In the genomic region with DNA sequence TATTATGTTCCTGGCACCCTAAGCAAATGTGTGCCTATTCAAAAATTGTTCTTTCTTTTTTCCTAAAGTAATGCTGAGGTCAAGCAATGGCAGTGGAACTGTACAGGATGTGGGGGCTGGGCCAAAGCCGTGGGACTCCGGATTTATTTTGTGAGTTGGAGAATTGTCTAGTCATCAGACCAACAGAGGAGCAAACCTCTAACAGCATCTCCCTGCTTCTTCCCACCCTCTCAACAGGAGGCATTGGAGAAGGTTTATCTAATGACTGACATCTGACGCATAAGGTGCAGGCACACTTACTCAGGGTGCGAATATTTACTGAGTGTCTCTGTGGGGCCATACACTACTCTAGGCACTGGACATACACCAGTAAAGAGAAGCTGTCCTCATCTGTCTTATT, we compare ENCODE assay signal across 17 cellular contexts. TPM values are rescaled to one million over a fixed set of nuclear protein-coding genes. Genes with fewer than 3 reads are reported as not detected.
"Had no signal": no experiment of that assay in that cellular context is flagged by ENCODE, and none has a peak within 500 bp of the region (broad histone marks: within the 10 kb centered on the region; RNA-seq: fewer than 3 reads in every experiment).

No MANE protein-coding gene starts in this region.

- H3K4me1 ChIP-seq: gastroesophageal sphincter, pancreas, thyroid gland had no signal

- H3K27me3 Mint-ChIP-seq: activated CD4-positive, alpha-beta T cell treated with anti-CD3 and anti-CD28 coated beads, Interleukin-2, amount 10 ng/mL, durations not matched to agents 7 days and 5 days; activated naive CD8-positive, alpha-beta T cell treated with anti-CD3 and anti-CD28 coated beads for 36 hours; memory B cell had no signal

- H3K4me1 Mint-ChIP-seq: activated CD4-positive, alpha-beta T cell treated with anti-CD3 and anti-CD28 coated beads, Interleukin-2, amount 10 ng/mL, durations not matched to agents 7 days and 5 days; activated naive CD8-positive, alpha-beta T cell treated with anti-CD3 and anti-CD28 coated beads for 36 hours; memory B cell; naive thymus-derived CD4-positive, alpha-beta T cell had no signal

- H3K4me3 ChIP-seq: gastroesophageal sphincter, mucosa of descending colon, pancreas, thyroid gland had no signal

- H3K4me3 Mint-ChIP-seq: activated CD4-positive, alpha-beta T cell treated with anti-CD3 and anti-CD28 coated beads, Interleukin-2, amount 10 ng/mL, durations not matched to agents 7 days and 5 days; activated naive CD8-positive, alpha-beta T cell treated with anti-CD3 and anti-CD28 coated beads for 36 hours; activated T-helper 1 cell treated with anti-CD3 and anti-CD28 coated beads, Interleukin-12 subunit alpha, Interleukin-12 subunit beta, Interleukin-2, Interleukin-4 antibody, amounts not matched to agents 30 ng/mL and 10 ng/mL and 1 ng/mL, durations not matched to agents 14 hours and 24 hours and 36 hours; memory B cell; naive thymus-derived CD4-positive, alpha-beta T cell had no signal

- DNase-seq: activated CD4-positive, alpha-beta T cell treated with anti-CD3 and anti-CD28 coated beads, Interleukin-2, amount 10 ng/mL, durations not matched to agents 7 days and 5 days; activated CD4-positive, CD25-positive, alpha-beta regulatory T cell; activated CD8-positive, alpha-beta memory T cell treated with anti-CD3 and anti-CD28 coated beads for 24 hours; activated naive CD8-positive, alpha-beta T cell treated with anti-CD3 and anti-CD28 coated beads for 36 hours; amygdala; mucosa of descending colon; naive thymus-derived CD4-positive, alpha-beta T cell; pancreas; stimulated activated CD4-positive, alpha-beta T cell treated with anti-CD3 and anti-CD28 coated beads, Interleukin-1b, Interleukin-23, amount 100 ng/mL, for 48 hours; T-helper 2 cell; thyroid gland had no signal

- H3K9me3 ChIP-seq: mucosa of descending colon, pancreas, thyroid gland had no signal

- H3K27ac ChIP-seq: gastroesophageal sphincter, pancreas, thyroid gland had no signal

- H3K36me3 ChIP-seq: gastroesophageal sphincter, pancreas, thyroid gland had no signal

- H3K27me3 ChIP-seq: gastroesophageal sphincter, pancreas, thyroid gland had no signal

- ATAC-seq: gastroesophageal sphincter; left lobe of liver; mucosa of descending colon; naive thymus-derived CD4-positive, alpha-beta T cell; pancreas had no signal

- H3K36me3 Mint-ChIP-seq: activated naive CD8-positive, alpha-beta T cell treated with anti-CD3 and anti-CD28 coated beads for 36 hours; memory B cell had no signal

- H3K27ac Mint-ChIP-seq: activated CD4-positive, alpha-beta T cell treated with anti-CD3 and anti-CD28 coated beads, Interleukin-2, amount 10 ng/mL, durations not matched to agents 7 days and 5 days; activated naive CD8-positive, alpha-beta T cell treated with anti-CD3 and anti-CD28 coated beads for 36 hours; activated T-helper 1 cell treated with anti-CD3 and anti-CD28 coated beads, Interleukin-12 subunit alpha, Interleukin-12 subunit beta, Interleukin-2, Interleukin-4 antibody, amounts not matched to agents 30 ng/mL and 10 ng/mL and 1 ng/mL, durations not matched to agents 14 hours and 24 hours and 36 hours; memory B cell; naive thymus-derived CD4-positive, alpha-beta T cell had no signal

RNA-seq across cellular contexts. Expression of a gene that starts 38.6 kb away (rescaled TPM):
- total RNA-seq: activated CD4-positive, alpha-beta T cell treated with anti-CD3 and anti-CD28 coated beads, Interleukin-2, amount 10 ng/mL, durations not matched to agents 7 days and 5 days; activated naive CD8-positive, alpha-beta T cell treated with anti-CD3 and anti-CD28 coated beads for 36 hours; activated T-helper 1 cell treated with anti-CD3 and anti-CD28 coated beads, Interleukin-12 subunit alpha, Interleukin-12 subunit beta, Interleukin-2, Interleukin-4 antibody, amounts not matched to agents 30 ng/mL and 10 ng/mL and 1 ng/mL, durations not matched to agents 14 hours and 24 hours and 36 hours; bronchial epithelial cell; gastroesophageal sphincter; left lobe of liver; mucosa of descending colon; naive thymus-derived CD4-positive, alpha-beta T cell had no signal
- polyA plus RNA-seq: esophagus; naive thymus-derived CD4-positive, alpha-beta T cell had no signal
